ENCODE assay signal across 8 cellular contexts in the genomic region with DNA sequence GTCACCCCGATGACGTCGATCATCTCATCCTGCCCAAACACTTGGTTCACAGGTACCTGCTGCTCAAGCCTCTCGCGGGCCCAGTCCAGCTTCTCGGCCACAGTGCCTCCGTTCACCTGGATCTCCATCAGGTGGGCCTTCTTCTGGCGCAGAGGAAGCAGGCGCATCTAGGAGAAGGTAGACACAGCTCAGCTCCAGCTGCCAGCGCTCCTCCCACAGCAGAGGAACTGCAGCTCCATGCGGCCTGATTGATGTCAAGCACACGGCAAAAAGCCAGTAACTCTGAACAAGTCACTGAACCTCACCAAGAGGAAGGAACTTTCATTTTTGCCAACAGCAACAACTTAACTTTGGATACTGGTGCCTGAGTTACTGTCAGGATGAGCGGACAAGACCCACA. TPM values are rescaled to one million over a fixed set of nuclear protein-coding genes. Genes with fewer than 3 reads are reported as not detected.
DNase-seq lines count a peak whose midpoint lies in the region; ATAC-seq lines count a peak whose summit lies in the region.

No MANE protein-coding gene starts in this region.

- ATAC-seq in left cardiac atrium (no peak), left ventricle myocardium superior (no peak), GM18502 (IDR thresholded peaks at IDR 0.05; ENCODE audit: poor library complexity, unreplicated experiment) (no peak), HG03342 (IDR thresholded peaks at IDR 0.05; ENCODE audit: unreplicated experiment) (no peak)

- peaks cover 82% of the 10 kb centered on the region for H3K36me3 Mint-ChIP-seq in activated naive CD8-positive, alpha-beta T cell treated with anti-CD3 and anti-CD28 coated beads for 36 hours

- peaks cover 64% of the 10 kb centered on the region for H3K4me1 Mint-ChIP-seq in activated naive CD8-positive, alpha-beta T cell treated with anti-CD3 and anti-CD28 coated beads for 36 hours

- H3K4me1 ChIP-seq in iPS-18a (ENCODE audit: control insufficient read depth, low read depth, low read length) = peaks cover 16% of the 10 kb centered on the region

- peak overlapping the region; percentile 100 for H3K27ac Mint-ChIP-seq in activated naive CD8-positive, alpha-beta T cell treated with anti-CD3 and anti-CD28 coated beads for 36 hours

- H3K4me3 Mint-ChIP-seq in activated naive CD8-positive, alpha-beta T cell treated with anti-CD3 and anti-CD28 coated beads for 36 hours = peak overlapping the region; percentile 100

- intact Hi-C loops in left cardiac atrium (cut with DNase I) (loop anchor here in 1 of 2 donors (5.0 to 10.0 kb wide), 2 partner anchors 163 to 209 kb away; a partner anchor contains a TSS), left ventricle myocardium superior (cut with micrococcal nuclease) (loop anchor here (5.0 kb wide), 1 partner anchor 143 kb away; no protein-coding TSS in a partner anchor)

- peak overlapping the region; percentile 17 for H3K9ac ChIP-seq in iPS-18a (ENCODE audit: low read length)

- H3K36me3 ChIP-seq in iPS-18a (ENCODE audit: control insufficient read depth, low read depth, low read length) = peaks cover 80% of the 10 kb centered on the region

- peak overlapping the region; percentile 8 for H3K4me3 ChIP-seq in iPS-18a (ENCODE audit: low read length)

- H3K9me3 Mint-ChIP-seq in activated naive CD8-positive, alpha-beta T cell treated with anti-CD3 and anti-CD28 coated beads for 36 hours = peaks cover 1% of the 10 kb centered on the region

- H3K27me3 ChIP-seq in iPS-18a (ENCODE audit: control insufficient read depth, insufficient read depth, low read length) = no peaks in the 10 kb centered on the region

- peaks cover 21% of the 10 kb centered on the region for H3K27me3 Mint-ChIP-seq in activated naive CD8-positive, alpha-beta T cell treated with anti-CD3 and anti-CD28 coated beads for 36 hours

- DNase-seq in left cardiac atrium = peak; percentile 32
- DNase-seq in left ventricle myocardium superior = no peak
- DNase-seq in activated naive CD8-positive, alpha-beta T cell treated with anti-CD3 and anti-CD28 coated beads for 36 hours = no peak
- DNase-seq in HuH-7.5 (ENCODE audit: low spot score) = no peak
- no peak for DNase-seq in DMS153 (lab: John Stamatoyannopoulos, UW)

- no peak overlapping the region for H3K27ac ChIP-seq in iPS-18a (ENCODE audit: low read length)

- H3K9me3 ChIP-seq in iPS-18a (ENCODE audit: control insufficient read depth, low read depth, low read length) = no peaks in the 10 kb centered on the region

RNA-seq across cellular contexts. Expression of a gene that starts 4.0 kb away (rescaled TPM):
- total RNA-seq in left cardiac atrium (1,000 to 10,000 TPM in 1 of 2 donors, 100 to 1,000 TPM in 1; 796 to 1,078 TPM), left ventricle myocardium superior (319 TPM)
- 1,000 to 10,000 TPM; 3,164 to 3,255 TPM for total RNA-seq in activated naive CD8-positive, alpha-beta T cell treated with anti-CD3 and anti-CD28 coated beads for 36 hours

RNA-seq across cellular contexts. Expression of a gene that starts 34.4 kb away (rescaled TPM):
- total RNA-seq in left cardiac atrium (10 to 100 TPM; 48.3 to 60.8 TPM), left ventricle myocardium superior (41.3 TPM)
- 1 to 10 TPM; 7.4 to 9.3 TPM for total RNA-seq in activated naive CD8-positive, alpha-beta T cell treated with anti-CD3 and anti-CD28 coated beads for 36 hours
